ENCODE assay signal across 8 cellular contexts in the genomic region with DNA sequence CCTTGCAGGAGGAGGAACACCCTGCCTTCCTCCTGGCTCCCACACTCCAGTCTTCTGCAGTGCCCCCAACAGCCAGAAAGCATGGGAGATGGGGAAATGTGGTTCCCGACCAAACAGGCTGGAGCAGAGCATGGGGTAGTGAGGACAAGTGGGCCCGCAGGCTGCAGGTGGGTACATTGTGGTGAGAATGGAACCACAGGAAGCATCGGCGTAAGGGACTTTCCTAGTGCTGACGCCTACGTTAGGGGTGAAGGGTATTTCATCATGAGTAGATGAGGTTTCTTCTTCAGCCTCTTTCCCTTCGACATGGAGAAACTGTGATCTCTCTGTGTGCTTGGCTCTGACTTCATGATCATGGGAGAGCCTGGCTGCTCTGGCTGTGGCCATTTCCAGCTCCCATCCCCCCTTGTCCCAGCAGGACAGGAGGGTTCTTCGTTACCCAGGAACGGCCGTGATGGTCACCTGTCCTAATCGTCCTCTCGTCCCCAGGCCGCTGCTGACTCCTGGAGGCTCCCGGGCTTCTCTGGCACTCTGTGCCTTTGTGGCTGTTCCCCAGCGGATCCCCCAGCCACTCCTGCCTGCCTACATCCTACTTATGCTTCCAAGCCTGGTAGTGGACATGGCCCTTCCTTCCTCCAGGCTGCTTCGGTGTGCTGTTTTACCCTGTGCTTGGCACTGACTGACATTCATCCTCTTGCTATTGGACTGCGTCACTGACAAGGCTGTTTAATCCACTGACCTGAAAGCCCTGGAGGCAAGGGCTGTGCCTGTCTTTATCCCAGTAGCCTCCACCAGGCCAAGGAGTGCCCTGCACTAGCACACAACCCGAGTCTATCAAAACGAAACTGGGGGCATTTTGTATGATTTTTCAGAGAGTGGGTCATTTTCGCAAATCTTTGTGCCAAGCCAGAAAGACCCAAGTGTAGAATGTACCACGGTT.
A peak's percentile ranks its signal among the peaks of the same experiment; 100 is the strongest.
DNase-seq lines count a peak whose midpoint lies in the region; ATAC-seq, FAIRE-seq and TF ChIP-seq lines count a peak whose summit lies in the region.

No MANE protein-coding gene starts in this region.

- H3K27me3 ChIP-seq in ascending aorta, result no peaks in the 10 kb centered on the region

- no peaks in the 10 kb centered on the region for H3K36me3 ChIP-seq in ascending aorta

- ATAC-seq in HG03378 (IDR thresholded peaks at IDR 0.05; ENCODE audit: unreplicated experiment), result peak; percentile 94

- no peak for FAIRE-seq in urothelium cell line (lab: Jason Lieb, UNC)

- H3K9me3 ChIP-seq in ascending aorta, result no peaks in the 10 kb centered on the region

- H3K4me1 ChIP-seq in ascending aorta, result no peaks in the 10 kb centered on the region

- in situ Hi-C loops in GM13977 (cut with MboI; ENCODE audit: low pct_unique_long_range_greater_than_20kb, low sequenced_read_pairs, unreplicated experiment), result no loop called here

- H3K27ac ChIP-seq in ascending aorta, result no peak overlapping the region

- TF ChIP-seq CTCF in GM13977 (IDR thresholded peaks at IDR 0.05; ENCODE audit: extremely low read depth, insufficient read depth, missing control alignments) (no peak), ascending aorta (IDR thresholded peaks at IDR 0.05) (no peak)

- H3K4me3 ChIP-seq in ascending aorta, result no peak overlapping the region

- intact Hi-C loops in ascending aorta (cut with DNase I), result no loop called here

- DNase-seq in GM13977 (ENCODE audit: low spot score), result peak; percentile 77
- DNase-seq in activated T-cell treated with anti-CD3 and anti-CD28 coated beads for 48 hours (ENCODE audit: low read depth), result peak; percentile 45
- peak; percentile 72 for DNase-seq in stimulated activated CD4-positive, alpha-beta T cell treated with anti-CD3 and anti-CD28 coated beads, Interleukin-15, amount 100 ng/mL, for 24 hours
- DNase-seq in cerebellar cortex (ENCODE audit: low spot score), result no peak
- DNase-seq in ascending aorta (ENCODE audit: low spot score in 2 of 2), result no peak
- DNase-seq in RKO (ENCODE audit: low spot score), result no peak
- DNase-seq in urothelium cell line (ENCODE audit: low spot score), result no peak

Comparison
In these comparisons a context has a peak if more than half of its experiments do, and no peak if none do; other contexts are left out.
1. DNase-seq: peak in GM13977 (single experiment), activated T-cell treated with anti-CD3 and anti-CD28 coated beads for 48 hours (single experiment) and stimulated activated CD4-positive, alpha-beta T cell treated with anti-CD3 and anti-CD28 coated beads, Interleukin-15, amount 100 ng/mL, for 24 hours (single experiment); none in cerebellar cortex (single experiment), ascending aorta (0 of 2), RKO (single experiment) and urothelium cell line (single experiment).